ENCODE assay signal across 8 cellular contexts in genomic region chr11:116986521-116987105, GRCh38.
DNase-seq lines count a peak whose midpoint lies in the region; ATAC-seq and TF ChIP-seq lines count a peak whose summit lies in the region.

No MANE protein-coding gene starts in this region.

- TF ChIP-seq CTCF in A673 (conservative IDR thresholded peaks at IDR 0.05; ENCODE audit: low read depth, low read length) (no peak), upper lobe of right lung (IDR thresholded peaks at IDR 0.05) (no peak)

- intact Hi-C loops in A673 (cut with micrococcal nuclease; ENCODE audit: unreplicated experiment) (no loop called here), upper lobe of right lung (cut with DNase I) (no loop called here)

- H3K27me3 ChIP-seq in A673 (replicated peaks; ENCODE audit: insufficient read depth, low read depth, low read length, poor library complexity) (no peaks in the 10 kb centered on the region), upper lobe of right lung (no peaks in the 10 kb centered on the region)
- H3K27me3 ChIP-seq in effector memory CD4-positive, alpha-beta T cell (replicated peaks; ENCODE audit: control insufficient read depth, insufficient read depth, low read length, poor library complexity, severe bottlenecking) = no peaks in the 10 kb centered on the region

- in situ Hi-C loops in KBM-7 (cut with MboI; ENCODE audit: low pct_unique_long_range_greater_than_20kb, low sequenced_read_pairs) = no loop called here

- H3K27ac ChIP-seq in A673 (ENCODE audit: low read depth, low read length, poor library complexity, severe bottlenecking) (peak overlapping the region; percentile 12), upper lobe of right lung (peak overlapping the region; percentile 55)
- H3K27ac ChIP-seq in effector memory CD4-positive, alpha-beta T cell (ENCODE audit: insufficient read depth, low read length, poor library complexity, severe bottlenecking) = no peak overlapping the region

- no peaks in the 10 kb centered on the region for H3K9me3 Mint-ChIP-seq in activated naive CD4-positive, alpha-beta T cell treated with anti-CD3 and anti-CD28 coated beads, Interleukin-2, amount 50 U/mL, for 72 hours

- H3K36me3 ChIP-seq in A673 (ENCODE audit: insufficient read depth, low read length, poor library complexity, severe bottlenecking) (no peaks in the 10 kb centered on the region), upper lobe of right lung (no peaks in the 10 kb centered on the region)
- H3K36me3 ChIP-seq in effector memory CD4-positive, alpha-beta T cell (ENCODE audit: control insufficient read depth, insufficient read depth, low read length) = no peaks in the 10 kb centered on the region

- no peaks in the 10 kb centered on the region for H3K9me3 ChIP-seq in A673 (ENCODE audit: low read depth, low read length, poor library complexity, severe bottlenecking)
- no peaks in the 10 kb centered on the region for H3K9me3 ChIP-seq in upper lobe of right lung
- H3K9me3 ChIP-seq in effector memory CD4-positive, alpha-beta T cell (ENCODE audit: control insufficient read depth, low read length) = no peaks in the 10 kb centered on the region

- ATAC-seq in GM19043 (IDR thresholded peaks at IDR 0.05; ENCODE audit: low read depth, unreplicated experiment) = peak; percentile 69
- ATAC-seq in activated naive CD4-positive, alpha-beta T cell treated with anti-CD3 and anti-CD28 coated beads, Interleukin-2, amount 50 U/mL, for 72 hours = peak; percentile 87 to 93
- ATAC-seq in upper lobe of right lung = peak; percentile 88

- H3K4me3 ChIP-seq in A673 (ENCODE audit: low read depth, low read length, poor library complexity, severe bottlenecking) = no peak overlapping the region
- H3K4me3 ChIP-seq in upper lobe of right lung = peak overlapping the region; percentile 17
- no peak overlapping the region for H3K4me3 ChIP-seq in effector memory CD4-positive, alpha-beta T cell (ENCODE audit: insufficient read depth, low read depth, low read length, poor library complexity, severe bottlenecking)

- peaks cover 0 to 20% of the 10 kb centered on the region in 2 donors for H3K36me3 Mint-ChIP-seq in activated naive CD4-positive, alpha-beta T cell treated with anti-CD3 and anti-CD28 coated beads, Interleukin-2, amount 50 U/mL, for 72 hours

- CTCF ChIA-PET in A673 (lab: Charles Lee) = no interaction called here

- DNase-seq in A673 (ENCODE audit: low spot score) = no peak
- peak; percentile 37 for DNase-seq in KBM-7
- no peak for DNase-seq in activated naive CD4-positive, alpha-beta T cell treated with anti-CD3 and anti-CD28 coated beads, Interleukin-2, amount 50 U/mL, for 72 hours (ENCODE audit: low spot score in 2 of 2)
- peak; percentile 40 for DNase-seq in kidney glomerular epithelial cell (lab: John Stamatoyannopoulos, UW)
- no peak for DNase-seq in upper lobe of right lung
- no peak for DNase-seq in effector memory CD4-positive, alpha-beta T cell
- DNase-seq in activated gamma-delta T cell (lab: John Stamatoyannopoulos, UW) = no peak

- POLR2A ChIA-PET in A673 (lab: Charles Lee; ENCODE audit: low non-redundant PET) = no interaction called here

- H3K4me1 ChIP-seq in A673 (ENCODE audit: insufficient read depth, low read length, poor library complexity, severe bottlenecking) = peaks cover 48% of the 10 kb centered on the region
- H3K4me1 ChIP-seq in upper lobe of right lung = peaks cover 45% of the 10 kb centered on the region
- H3K4me1 ChIP-seq in effector memory CD4-positive, alpha-beta T cell (ENCODE audit: control insufficient read depth, insufficient read depth, low read length, poor library complexity, severe bottlenecking) = no peaks in the 10 kb centered on the region

- peak overlapping the region; percentile 73 to 96 for H3K27ac Mint-ChIP-seq in activated naive CD4-positive, alpha-beta T cell treated with anti-CD3 and anti-CD28 coated beads, Interleukin-2, amount 50 U/mL, for 72 hours

- BruUV-seq in A673 (replicated peaks; lab: Mats Ljungman, UMichigan) = no TSS peak

Comparison
In these comparisons a context has a peak if more than half of its experiments do, and no peak if none do; other contexts are left out.
1. DNase-seq: peak in KBM-7 (single experiment) and kidney glomerular epithelial cell (single experiment); none in A673 (single experiment), activated naive CD4-positive, alpha-beta T cell treated with anti-CD3 and anti-CD28 coated beads, Interleukin-2, amount 50 U/mL, for 72 hours (0 of 2), upper lobe of right lung (single experiment), effector memory CD4-positive, alpha-beta T cell (0 of 3) and activated gamma-delta T cell (single experiment).
2. Peak in every context shown above with its lines, with median percentiles within 50 percentile points of each other: ATAC-seq.